In genomic region chr1:207025144-207025880, GRCh38 we compare ENCODE assay signal across 1 cellular context.
TF ChIP-seq lines count a peak whose summit lies in the region.

No MANE protein-coding gene starts in this region.

TF ChIP-seq in K562, 482 proteins besides CTCF, POLR2A, EP300 and RAD21 (continued from another document and continues in another):
- TF ChIP-seq ASH1L (IDR thresholded peaks at IDR 0.05; ENCODE audit: borderline replicate concordance, low read depth, partially characterized antibody) (no peak), ZNF165 (CRISPR knock-in tag; IDR thresholded peaks at IDR 0.05; ENCODE audit: borderline replicate concordance) (peak; percentile 32; the same call in 1 of the 2 replicates), ZNF592 (IDR thresholded peaks at IDR 0.05) (peak; percentile 97), ZNF282 (CRISPR knock-in tag; IDR thresholded peaks at IDR 0.05) (no peak), ZNF76 (CRISPR knock-in tag; IDR thresholded peaks at IDR 0.05; ENCODE audit: borderline replicate concordance) (peak; percentile 91), CCNT2 (IDR thresholded peaks at IDR 0.05; ENCODE audit: borderline replicate concordance, extremely low read depth, insufficient read length, low read depth, low read length) (peak; percentile 27), MECOM (CRISPR knock-in tag; IDR thresholded peaks at IDR 0.05) (peak; percentile 72), FOXA3 (CRISPR knock-in tag; conservative IDR thresholded peaks at IDR 0.05 in 1 of 2, IDR thresholded peaks at IDR 0.05 in 1 of 2) (peak in 1 of 2 experiments; percentile 2; a peak in 1 of 4 replicates), HMG20A (CRISPR knock-in tag; conservative IDR thresholded peaks at IDR 0.05) (0 out of 2 replicates have a peak, but pooled peaks have one; percentile 44), HES1 (IDR thresholded peaks at IDR 0.05; ENCODE audit: low read depth) (no peak; the same call in 1 of the 2 replicates), MGA (IDR thresholded peaks at IDR 0.05) (peak; percentile 83), GTF2A2 (tag; IDR thresholded peaks at IDR 0.05) (peak; percentile 74), U2AF1 (optimal IDR thresholded peaks at IDR 0.05; ENCODE audit: low read depth, low read length) (no peak), SAP30 (IDR thresholded peaks at IDR 0.05; ENCODE audit: borderline replicate concordance, insufficient read depth, low read depth, low read length, poor library complexity, severe bottlenecking) (no peak), THRB (CRISPR knock-in tag; conservative IDR thresholded peaks at IDR 0.05) (no peak), ZNF668 (CRISPR knock-in tag; IDR thresholded peaks at IDR 0.05) (peak; percentile 88), BCL6 (CRISPR knock-in tag; IDR thresholded peaks at IDR 0.05) (no peak; the same call in 1 of the 2 replicates), NFYB (IDR thresholded peaks at IDR 0.05; ENCODE audit: extremely low read depth, insufficient read length) (no peak), KLF6 (CRISPR knock-in tag; IDR thresholded peaks at IDR 0.05; ENCODE audit: borderline replicate concordance) (peak; percentile 61; the same call in 1 of the 2 replicates), MEF2D (tag; conservative IDR thresholded peaks at IDR 0.05; ENCODE audit: low read depth) (peak; percentile 57; the same call in 1 of the 2 replicates), ZC3H8 (IDR thresholded peaks at IDR 0.05) (no peak), CREB3 (tag; conservative IDR thresholded peaks at IDR 0.05; ENCODE audit: low read depth) (peak; percentile 83; the same call in 1 of the 2 replicates), ZNF311 (CRISPR knock-in tag; IDR thresholded peaks at IDR 0.05) (peak; percentile 92), CBFA2T3 (IDR thresholded peaks at IDR 0.05) (no peak), ZBTB43 (CRISPR knock-in tag; IDR thresholded peaks at IDR 0.05) (no peak), L3MBTL2 (IDR thresholded peaks at IDR 0.05) (peak; percentile 82), MNT (conservative IDR thresholded peaks at IDR 0.05) (0 out of 4 replicates have a peak, but pooled peaks have one; percentile 4 to 10), ILK (tag; IDR thresholded peaks at IDR 0.05; ENCODE audit: borderline replicate concordance, low read depth) (no peak), RBM22 (IDR thresholded peaks at IDR 0.05; ENCODE audit: low read depth, low read length, poor library complexity, severe bottlenecking) (no peak), BRCA1 (IDR thresholded peaks at IDR 0.05) (no peak), BRCA1 (CRISPR knock-in tag; IDR thresholded peaks at IDR 0.05) (no peak), ZNF354B (CRISPR knock-in tag; IDR thresholded peaks at IDR 0.05) (no peak), JUND (IDR thresholded peaks at IDR 0.05; ENCODE audit: borderline replicate concordance, low read depth, low read length) (no peak), JUND (tag; IDR thresholded peaks at IDR 0.05; ENCODE audit: borderline replicate concordance, low read depth, low read length) (no peak; the same call in 2 of the 3 replicates), SAFB (IDR thresholded peaks at IDR 0.05; ENCODE audit: borderline replicate concordance, low read depth, low read length) (no peak), ZC3H4 (CRISPR knock-in tag; IDR thresholded peaks at IDR 0.05; ENCODE audit: borderline replicate concordance) (no peak), ZBTB17 (CRISPR knock-in tag; IDR thresholded peaks at IDR 0.05) (peak; percentile 82; the same call in 1 of the 2 replicates), CSDE1 (IDR thresholded peaks at IDR 0.05) (no peak)
